21 cellular contexts compared by ENCODE assay signal in genomic region chr10:121662531-121662930, GRCh38.
"Had no signal": no experiment of that assay in that cellular context is flagged by ENCODE, and none has a peak within 500 bp of the region (broad histone marks: within the 10 kb centered on the region; RNA-seq: fewer than 3 reads in every experiment).

No MANE protein-coding gene starts in this region.

- H3K36me3 ChIP-seq: left ventricle myocardium inferior, pancreas, prostate gland, suprapubic skin, thoracic aorta, tibial artery, vagina had no signal

- H3K27ac Mint-ChIP-seq: naive thymus-derived CD4-positive, alpha-beta T cell; natural killer cell treated with Interleukin-12 subunit alpha and Interleukin-12 subunit beta and Interleukin-15 and Interleukin-18, amount 100 ng/mL, for 72 hours; stimulated activated naive CD8-positive, alpha-beta T cell treated with anti-CD3 and anti-CD28 coated beads, Interleukin-15, Interleukin-2, amounts not matched to agents 100 ng/mL and 50 ng/mL, for 24 hours; type B pancreatic cell had no signal

- H3K27me3 Mint-ChIP-seq: type B pancreatic cell had no signal

- H3K4me3 Mint-ChIP-seq: natural killer cell treated with Interleukin-12 subunit alpha and Interleukin-12 subunit beta and Interleukin-15 and Interleukin-18, amount 100 ng/mL, for 72 hours; stimulated activated naive CD8-positive, alpha-beta T cell treated with anti-CD3 and anti-CD28 coated beads, Interleukin-15, Interleukin-2, amounts not matched to agents 100 ng/mL and 50 ng/mL, for 24 hours; type B pancreatic cell had no signal

- H3K4me2 ChIP-seq: hepatocyte had no signal

- H3K27me3 ChIP-seq: hepatocyte, pancreas, suprapubic skin, tibial artery, vagina had no signal

- H3K4me1 ChIP-seq: pancreas, prostate gland had no signal

- H3K9me3 Mint-ChIP-seq: natural killer cell treated with Interleukin-12 subunit alpha and Interleukin-12 subunit beta and Interleukin-15 and Interleukin-18, amount 100 ng/mL, for 72 hours had no signal

- H3K4me1 Mint-ChIP-seq: naive thymus-derived CD4-positive, alpha-beta T cell had no signal

- DNase-seq: left ventricle myocardium inferior; naive thymus-derived CD4-positive, alpha-beta T cell; pancreas; retina; right cardiac atrium; stimulated activated CD4-positive, alpha-beta T cell treated with anti-CD3 and anti-CD28 coated beads, Interleukin-12 subunit alpha, Interleukin-12 subunit beta, amount 100 ng/mL, for 4 hours; stimulated activated CD4-positive, alpha-beta T cell treated with anti-CD3 and anti-CD28 coated beads, Interleukin-4, amount 100 ng/mL, for 1 hour; stimulated activated naive CD4-positive, alpha-beta T cell; tibial artery had no signal

- H3K79me2 ChIP-seq: hepatocyte had no signal

- H3K27ac ChIP-seq: hepatocyte, left ventricle myocardium inferior, pancreas, prostate gland, skin epidermis, suprapubic skin, thoracic aorta, tibial artery, vagina had no signal

- H2AFZ ChIP-seq: hepatocyte had no signal

- H3K4me3 ChIP-seq: hepatocyte, left ventricle myocardium inferior, lung, mucosa of descending colon, pancreas, prostate gland, skin epidermis, suprapubic skin, thoracic aorta, tibial artery, vagina had no signal

- H3K9me3 ChIP-seq: mucosa of descending colon, pancreas, prostate gland, suprapubic skin, thoracic aorta, tibial artery, vagina had no signal

- H3K36me3 Mint-ChIP-seq: naive thymus-derived CD4-positive, alpha-beta T cell; natural killer cell treated with Interleukin-12 subunit alpha and Interleukin-12 subunit beta and Interleukin-15 and Interleukin-18, amount 100 ng/mL, for 72 hours had no signal

- ATAC-seq: naive thymus-derived CD4-positive, alpha-beta T cell; natural killer cell treated with Interleukin-12 subunit alpha and Interleukin-12 subunit beta and Interleukin-15 and Interleukin-18, amount 100 ng/mL, for 72 hours; pancreas; right cardiac atrium; sciatic nerve had no signal
